1 cellular context compared by ENCODE assay signal in the genomic region with DNA sequence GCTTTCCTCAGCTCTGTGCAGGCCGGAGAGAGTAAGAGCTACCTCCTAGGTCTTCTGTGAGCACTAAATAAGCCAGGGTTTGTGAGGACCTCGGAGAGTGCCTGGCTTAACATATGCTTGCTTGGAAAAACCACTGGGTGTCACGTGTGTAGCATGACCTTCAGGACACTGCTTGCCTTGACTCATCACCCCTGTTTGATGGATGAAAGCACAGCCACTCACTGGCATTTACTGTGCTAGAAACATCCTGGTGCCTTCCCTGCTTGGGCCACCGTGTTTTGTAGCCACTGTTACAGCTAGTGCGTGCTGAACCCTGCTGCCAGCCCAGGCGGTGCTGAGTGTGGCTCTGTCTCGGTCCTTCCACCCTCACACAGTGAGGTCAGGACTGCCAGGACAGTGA.
TF ChIP-seq lines count a peak whose summit lies in the region.

No MANE protein-coding gene starts in this region.

TF ChIP-seq in K562, 482 proteins besides CTCF, POLR2A, EP300 and RAD21:
- TF ChIP-seq, protein P1, sequence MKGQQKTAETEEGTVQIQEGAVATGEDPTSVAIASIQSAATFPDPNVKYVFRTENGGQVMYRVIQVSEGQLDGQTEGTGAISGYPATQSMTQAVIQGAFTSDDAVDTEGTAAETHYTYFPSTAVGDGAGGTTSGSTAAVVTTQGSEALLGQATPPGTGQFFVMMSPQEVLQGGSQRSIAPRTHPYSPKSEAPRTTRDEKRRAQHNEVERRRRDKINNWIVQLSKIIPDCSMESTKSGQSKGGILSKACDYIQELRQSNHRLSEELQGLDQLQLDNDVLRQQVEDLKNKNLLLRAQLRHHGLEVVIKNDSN (CRISPR knock-in tag; IDR thresholded peaks at IDR 0.05), result peak; percentile 50
- TF ChIP-seq RFX1 (IDR thresholded peaks at IDR 0.05), result no peak
